In the genomic region with DNA sequence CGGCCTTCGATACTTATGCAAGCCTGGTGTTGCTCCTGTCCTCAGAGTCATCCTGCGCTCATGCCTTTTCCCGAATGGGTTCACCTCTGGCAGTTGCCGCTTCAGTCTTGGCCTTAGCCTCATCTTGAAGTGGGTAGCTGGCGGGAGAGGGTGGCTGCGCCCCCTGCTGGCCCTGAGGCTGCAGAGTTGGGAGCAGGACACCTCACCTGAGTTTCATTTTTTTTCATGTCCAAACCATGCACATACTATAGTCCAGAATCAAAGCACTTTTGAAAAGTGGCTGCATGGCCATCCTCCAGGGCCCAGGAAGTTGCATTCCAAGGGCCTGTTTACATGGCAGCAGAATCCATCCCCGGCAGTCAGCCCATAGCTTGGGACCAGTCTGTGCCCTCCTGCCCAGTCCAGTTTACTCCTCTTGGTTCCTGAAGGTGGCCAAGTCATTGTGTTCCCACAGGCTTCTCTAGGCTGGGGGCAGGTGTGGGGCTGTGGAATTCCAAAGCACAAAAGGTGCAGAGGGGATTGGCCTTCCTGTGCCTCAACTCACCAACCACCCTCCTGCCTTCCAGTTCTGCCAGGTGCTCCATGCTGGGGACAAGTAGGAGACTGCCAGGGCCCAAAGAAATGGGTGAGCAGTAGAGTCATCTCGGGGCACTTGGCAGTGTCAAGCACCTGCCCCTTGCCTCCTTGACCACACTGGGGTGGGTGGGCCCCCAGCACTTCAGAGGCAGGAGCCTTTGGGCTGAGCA, we compare ENCODE assay signal across 1 cellular context.
TF ChIP-seq lines count a peak whose summit lies in the region.

No MANE protein-coding gene starts in this region.

TF ChIP-seq in GM12878, 131 proteins besides CTCF, POLR2A, EP300 and RAD21 (continued from another document):
- peak; percentile 96 for TF ChIP-seq SMC3 (IDR thresholded peaks at IDR 0.05; ENCODE audit: borderline replicate concordance, low read length)
TF ChIP-seq in GM12878: peak in this region for 8.
